In the genomic region with DNA sequence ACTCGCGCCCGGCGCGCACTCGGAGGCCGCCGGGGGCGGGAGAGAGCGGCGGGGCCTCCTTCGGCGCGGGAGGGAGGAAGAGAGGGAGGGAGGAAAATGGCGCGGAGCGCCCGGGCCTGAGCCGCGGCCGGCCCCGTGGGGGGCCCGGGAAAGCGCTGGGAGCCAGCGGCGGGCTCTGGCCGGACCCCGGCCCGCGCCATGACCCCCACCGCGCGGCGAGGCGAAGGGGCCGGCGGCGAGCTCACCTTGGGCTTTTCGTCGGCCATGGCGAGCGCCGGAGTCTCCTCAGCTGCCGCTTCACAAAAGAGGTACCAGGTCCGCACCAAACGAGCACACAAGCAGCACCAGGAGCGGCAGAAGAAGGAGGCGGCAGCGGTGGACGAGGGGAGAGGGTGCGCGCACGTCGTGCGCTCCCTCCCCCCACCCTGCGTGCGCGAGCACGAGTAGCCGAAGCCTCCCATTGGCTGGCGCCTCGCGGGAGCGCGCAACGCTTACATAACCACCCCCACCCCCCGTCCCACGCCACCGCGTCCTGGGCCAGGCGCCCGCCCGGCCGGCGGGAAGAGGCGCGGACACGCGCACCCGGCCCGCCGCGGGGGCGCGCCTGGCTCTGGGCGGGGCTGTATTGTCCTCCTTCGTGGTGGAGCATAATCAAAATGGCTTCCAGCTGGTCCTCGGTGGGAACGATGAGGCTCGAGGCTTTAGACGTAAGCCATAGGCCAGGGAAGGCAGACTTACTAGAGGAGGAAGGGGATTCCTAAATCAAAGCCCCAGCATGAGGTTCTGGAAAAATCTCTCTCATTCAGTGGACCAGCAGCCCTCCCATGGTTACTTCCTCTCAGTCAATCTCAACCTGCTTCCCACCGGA, we compare ENCODE assay signal across 1 cellular context.
TF ChIP-seq lines count a peak whose summit lies in the region.

A gene (minus strand): TSS at position 391 of the 868 bp plus-strand sequence. CDS start 125 bp downstream, at position 266.

TF ChIP-seq in K562, 482 proteins besides CTCF, POLR2A, EP300 and RAD21 (continued from another document and continues in another):
- TF ChIP-seq, protein P1, sequence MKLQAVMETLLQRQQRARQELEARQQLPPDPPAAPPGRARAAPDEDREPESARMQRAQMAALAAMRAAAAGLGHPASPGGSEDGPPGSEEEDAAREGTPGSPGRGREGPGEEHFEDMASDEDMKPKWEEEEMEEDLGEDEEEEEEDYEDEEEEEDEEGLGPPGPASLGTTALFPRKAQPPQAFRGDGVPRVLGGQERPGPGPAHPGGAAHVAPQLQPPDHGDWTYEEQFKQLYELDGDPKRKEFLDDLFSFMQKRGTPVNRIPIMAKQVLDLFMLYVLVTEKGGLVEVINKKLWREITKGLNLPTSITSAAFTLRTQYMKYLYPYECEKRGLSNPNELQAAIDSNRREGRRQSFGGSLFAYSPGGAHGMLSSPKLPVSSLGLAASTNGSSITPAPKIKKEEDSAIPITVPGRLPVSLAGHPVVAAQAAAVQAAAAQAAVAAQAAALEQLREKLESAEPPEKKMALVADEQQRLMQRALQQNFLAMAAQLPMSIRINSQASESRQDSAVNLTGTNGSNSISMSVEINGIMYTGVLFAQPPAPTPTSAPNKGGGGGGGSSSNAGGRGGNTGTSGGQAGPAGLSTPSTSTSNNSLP (IDR thresholded peaks at IDR 0.05; ENCODE audit: borderline replicate concordance, low read depth, low read length), result no peak
- TF ChIP-seq ZC3H11A (IDR thresholded peaks at IDR 0.05; ENCODE audit: low read depth, low read length), result no peak
- TF ChIP-seq TEAD4 (IDR thresholded peaks at IDR 0.05; ENCODE audit: low read length), result no peak; the same call in 1 of the 2 replicates
- no peak for TF ChIP-seq TEAD4 (CRISPR knock-in tag; IDR thresholded peaks at IDR 0.05; ENCODE audit: borderline replicate concordance)
- TF ChIP-seq, protein P2, sequence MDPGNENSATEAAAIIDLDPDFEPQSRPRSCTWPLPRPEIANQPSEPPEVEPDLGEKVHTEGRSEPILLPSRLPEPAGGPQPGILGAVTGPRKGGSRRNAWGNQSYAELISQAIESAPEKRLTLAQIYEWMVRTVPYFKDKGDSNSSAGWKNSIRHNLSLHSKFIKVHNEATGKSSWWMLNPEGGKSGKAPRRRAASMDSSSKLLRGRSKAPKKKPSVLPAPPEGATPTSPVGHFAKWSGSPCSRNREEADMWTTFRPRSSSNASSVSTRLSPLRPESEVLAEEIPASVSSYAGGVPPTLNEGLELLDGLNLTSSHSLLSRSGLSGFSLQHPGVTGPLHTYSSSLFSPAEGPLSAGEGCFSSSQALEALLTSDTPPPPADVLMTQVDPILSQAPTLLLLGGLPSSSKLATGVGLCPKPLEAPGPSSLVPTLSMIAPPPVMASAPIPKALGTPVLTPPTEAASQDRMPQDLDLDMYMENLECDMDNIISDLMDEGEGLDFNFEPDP (CRISPR knock-in tag; IDR thresholded peaks at IDR 0.05), result no peak
- peak; percentile 96 for TF ChIP-seq KAT7 (CRISPR knock-in tag; IDR thresholded peaks at IDR 0.05; ENCODE audit: borderline replicate concordance)
- TF ChIP-seq FIP1L1 (IDR thresholded peaks at IDR 0.05; ENCODE audit: low read depth, low read length, poor library complexity, severe bottlenecking), result no peak
- TF ChIP-seq, protein P3, sequence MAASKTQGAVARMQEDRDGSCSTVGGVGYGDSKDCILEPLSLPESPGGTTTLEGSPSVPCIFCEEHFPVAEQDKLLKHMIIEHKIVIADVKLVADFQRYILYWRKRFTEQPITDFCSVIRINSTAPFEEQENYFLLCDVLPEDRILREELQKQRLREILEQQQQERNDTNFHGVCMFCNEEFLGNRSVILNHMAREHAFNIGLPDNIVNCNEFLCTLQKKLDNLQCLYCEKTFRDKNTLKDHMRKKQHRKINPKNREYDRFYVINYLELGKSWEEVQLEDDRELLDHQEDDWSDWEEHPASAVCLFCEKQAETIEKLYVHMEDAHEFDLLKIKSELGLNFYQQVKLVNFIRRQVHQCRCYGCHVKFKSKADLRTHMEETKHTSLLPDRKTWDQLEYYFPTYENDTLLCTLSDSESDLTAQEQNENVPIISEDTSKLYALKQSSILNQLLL (CRISPR knock-in tag; IDR thresholded peaks at IDR 0.05; ENCODE audit: borderline replicate concordance), result no peak
- TF ChIP-seq XRCC5 (IDR thresholded peaks at IDR 0.05; ENCODE audit: low read depth, low read length), result no peak
- TF ChIP-seq SAP30 (IDR thresholded peaks at IDR 0.05; ENCODE audit: borderline replicate concordance, insufficient read depth, low read depth, low read length, poor library complexity, severe bottlenecking), result peak; percentile 12
- 0 out of 2 replicates have a peak, but pooled peaks have one; percentile 55 for TF ChIP-seq LCOR (CRISPR knock-in tag; IDR thresholded peaks at IDR 0.05)
- TF ChIP-seq ZNF197 (CRISPR knock-in tag; IDR thresholded peaks at IDR 0.05; ENCODE audit: low read depth), result peak; percentile 99
- no peak for TF ChIP-seq MTF1 (CRISPR knock-in tag; IDR thresholded peaks at IDR 0.05; ENCODE audit: borderline replicate concordance)
- no peak for TF ChIP-seq KAT8 (IDR thresholded peaks at IDR 0.05; ENCODE audit: low read depth)
- TF ChIP-seq, protein P4, sequence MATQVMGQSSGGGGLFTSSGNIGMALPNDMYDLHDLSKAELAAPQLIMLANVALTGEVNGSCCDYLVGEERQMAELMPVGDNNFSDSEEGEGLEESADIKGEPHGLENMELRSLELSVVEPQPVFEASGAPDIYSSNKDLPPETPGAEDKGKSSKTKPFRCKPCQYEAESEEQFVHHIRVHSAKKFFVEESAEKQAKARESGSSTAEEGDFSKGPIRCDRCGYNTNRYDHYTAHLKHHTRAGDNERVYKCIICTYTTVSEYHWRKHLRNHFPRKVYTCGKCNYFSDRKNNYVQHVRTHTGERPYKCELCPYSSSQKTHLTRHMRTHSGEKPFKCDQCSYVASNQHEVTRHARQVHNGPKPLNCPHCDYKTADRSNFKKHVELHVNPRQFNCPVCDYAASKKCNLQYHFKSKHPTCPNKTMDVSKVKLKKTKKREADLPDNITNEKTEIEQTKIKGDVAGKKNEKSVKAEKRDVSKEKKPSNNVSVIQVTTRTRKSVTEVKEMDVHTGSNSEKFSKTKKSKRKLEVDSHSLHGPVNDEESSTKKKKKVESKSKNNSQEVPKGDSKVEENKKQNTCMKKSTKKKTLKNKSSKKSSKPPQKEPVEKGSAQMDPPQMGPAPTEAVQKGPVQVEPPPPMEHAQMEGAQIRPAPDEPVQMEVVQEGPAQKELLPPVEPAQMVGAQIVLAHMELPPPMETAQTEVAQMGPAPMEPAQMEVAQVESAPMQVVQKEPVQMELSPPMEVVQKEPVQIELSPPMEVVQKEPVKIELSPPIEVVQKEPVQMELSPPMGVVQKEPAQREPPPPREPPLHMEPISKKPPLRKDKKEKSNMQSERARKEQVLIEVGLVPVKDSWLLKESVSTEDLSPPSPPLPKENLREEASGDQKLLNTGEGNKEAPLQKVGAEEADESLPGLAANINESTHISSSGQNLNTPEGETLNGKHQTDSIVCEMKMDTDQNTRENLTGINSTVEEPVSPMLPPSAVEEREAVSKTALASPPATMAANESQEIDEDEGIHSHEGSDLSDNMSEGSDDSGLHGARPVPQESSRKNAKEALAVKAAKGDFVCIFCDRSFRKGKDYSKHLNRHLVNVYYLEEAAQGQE (CRISPR knock-in tag; IDR thresholded peaks at IDR 0.05; ENCODE audit: low read depth), result peak; percentile 70; the same call in 1 of the 2 replicates
- no peak for TF ChIP-seq SRSF9 (IDR thresholded peaks at IDR 0.05; ENCODE audit: borderline replicate concordance, low read depth, low read length)
- no peak for TF ChIP-seq ZNF695 (CRISPR knock-in tag; IDR thresholded peaks at IDR 0.05)
- TF ChIP-seq ZNF436 (CRISPR knock-in tag; IDR thresholded peaks at IDR 0.05), result 0 out of 2 replicates have a peak, but pooled peaks have one; percentile 31
- TF ChIP-seq HSF4 (CRISPR knock-in tag; IDR thresholded peaks at IDR 0.05; ENCODE audit: borderline replicate concordance), result 0 out of 2 replicates have a peak, but pooled peaks have one; percentile 53
- no peak for TF ChIP-seq HDAC6 (IDR thresholded peaks at IDR 0.05; ENCODE audit: low read depth, low read length)
- TF ChIP-seq TGIF2 (CRISPR knock-in tag; IDR thresholded peaks at IDR 0.05), result no peak
- no peak; a peak in 1 of 3 replicates for TF ChIP-seq CBX3 (IDR thresholded peaks at IDR 0.05; ENCODE audit: borderline replicate concordance in 1 of 2, low read length in 2 of 2)
- TF ChIP-seq YBX1 (IDR thresholded peaks at IDR 0.05), result no peak
- no peak for TF ChIP-seq TOE1 (IDR thresholded peaks at IDR 0.05; ENCODE audit: borderline replicate concordance)
- TF ChIP-seq TOE1 (CRISPR knock-in tag; IDR thresholded peaks at IDR 0.05; ENCODE audit: borderline replicate concordance, low read depth), result 0 out of 2 replicates have a peak, but pooled peaks have one; percentile 22
- TF ChIP-seq, protein P5, sequence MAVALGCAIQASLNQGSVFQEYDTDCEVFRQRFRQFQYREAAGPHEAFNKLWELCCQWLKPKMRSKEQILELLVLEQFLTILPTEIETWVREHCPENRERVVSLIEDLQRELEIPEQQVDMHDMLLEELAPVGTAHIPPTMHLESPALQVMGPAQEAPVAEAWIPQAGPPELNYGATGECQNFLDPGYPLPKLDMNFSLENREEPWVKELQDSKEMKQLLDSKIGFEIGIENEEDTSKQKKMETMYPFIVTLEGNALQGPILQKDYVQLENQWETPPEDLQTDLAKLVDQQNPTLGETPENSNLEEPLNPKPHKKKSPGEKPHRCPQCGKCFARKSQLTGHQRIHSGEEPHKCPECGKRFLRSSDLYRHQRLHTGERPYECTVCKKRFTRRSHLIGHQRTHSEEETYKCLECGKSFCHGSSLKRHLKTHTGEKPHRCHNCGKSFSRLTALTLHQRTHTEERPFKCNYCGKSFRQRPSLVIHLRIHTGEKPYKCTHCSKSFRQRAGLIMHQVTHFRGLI (CRISPR knock-in tag; IDR thresholded peaks at IDR 0.05), result no peak
- TF ChIP-seq ZNF146 (CRISPR knock-in tag; IDR thresholded peaks at IDR 0.05; ENCODE audit: unreplicated experiment), result no peak
- TF ChIP-seq, protein P6, sequence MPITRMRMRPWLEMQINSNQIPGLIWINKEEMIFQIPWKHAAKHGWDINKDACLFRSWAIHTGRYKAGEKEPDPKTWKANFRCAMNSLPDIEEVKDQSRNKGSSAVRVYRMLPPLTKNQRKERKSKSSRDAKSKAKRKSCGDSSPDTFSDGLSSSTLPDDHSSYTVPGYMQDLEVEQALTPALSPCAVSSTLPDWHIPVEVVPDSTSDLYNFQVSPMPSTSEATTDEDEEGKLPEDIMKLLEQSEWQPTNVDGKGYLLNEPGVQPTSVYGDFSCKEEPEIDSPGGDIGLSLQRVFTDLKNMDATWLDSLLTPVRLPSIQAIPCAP (CRISPR knock-in tag; IDR thresholded peaks at IDR 0.05; ENCODE audit: borderline replicate concordance), result no peak
- TF ChIP-seq ZNF79 (CRISPR knock-in tag; IDR thresholded peaks at IDR 0.05; ENCODE audit: low read depth), result 0 out of 2 replicates have a peak, but pooled peaks have one; percentile 15
- TF ChIP-seq NFYB (IDR thresholded peaks at IDR 0.05; ENCODE audit: extremely low read depth, insufficient read length), result peak; percentile 81
- no peak for TF ChIP-seq NELFE (IDR thresholded peaks at IDR 0.05; ENCODE audit: insufficient read depth, insufficient read length)
- TF ChIP-seq WHSC1 (IDR thresholded peaks at IDR 0.05; ENCODE audit: low read length), result no peak
- TF ChIP-seq HNRNPUL1 (IDR thresholded peaks at IDR 0.05; ENCODE audit: low read length), result no peak
- TF ChIP-seq NBN (IDR thresholded peaks at IDR 0.05; ENCODE audit: low read depth), result no peak
- TF ChIP-seq KDM4B (IDR thresholded peaks at IDR 0.05; ENCODE audit: borderline replicate concordance in 2 of 2, low read depth in 1 of 2), result no peak; a peak in 1 of 4 replicates
- TF ChIP-seq, protein P7, sequence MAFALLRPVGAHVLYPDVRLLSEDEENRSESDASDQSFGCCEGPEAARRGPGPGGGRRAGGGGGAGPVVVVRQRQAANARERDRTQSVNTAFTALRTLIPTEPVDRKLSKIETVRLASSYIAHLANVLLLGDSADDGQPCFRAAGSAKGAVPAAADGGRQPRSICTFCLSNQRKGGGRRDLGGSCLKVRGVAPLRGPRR (CRISPR knock-in tag; IDR thresholded peaks at IDR 0.05), result 0 out of 2 replicates have a peak, but pooled peaks have one; percentile 67
- no peak for TF ChIP-seq NCOA2 (IDR thresholded peaks at IDR 0.05; ENCODE audit: partially characterized antibody in 2 of 2)
- no peak for TF ChIP-seq ADNP (tag; IDR thresholded peaks at IDR 0.05)
- no peak for TF ChIP-seq PRPF4 (IDR thresholded peaks at IDR 0.05; ENCODE audit: insufficient read depth, low read depth, low read length, poor library complexity, severe bottlenecking)
- no peak for TF ChIP-seq EHMT2 (IDR thresholded peaks at IDR 0.05)
- TF ChIP-seq MAZ (CRISPR knock-in tag; conservative IDR thresholded peaks at IDR 0.05 in 1 of 2, IDR thresholded peaks at IDR 0.05 in 1 of 2), result peak; percentile 91 to 98
- no peak for TF ChIP-seq TRIM24 (IDR thresholded peaks at IDR 0.05)
- TF ChIP-seq CBFA2T2 (conservative IDR thresholded peaks at IDR 0.05), result no peak
- TF ChIP-seq, protein P8, sequence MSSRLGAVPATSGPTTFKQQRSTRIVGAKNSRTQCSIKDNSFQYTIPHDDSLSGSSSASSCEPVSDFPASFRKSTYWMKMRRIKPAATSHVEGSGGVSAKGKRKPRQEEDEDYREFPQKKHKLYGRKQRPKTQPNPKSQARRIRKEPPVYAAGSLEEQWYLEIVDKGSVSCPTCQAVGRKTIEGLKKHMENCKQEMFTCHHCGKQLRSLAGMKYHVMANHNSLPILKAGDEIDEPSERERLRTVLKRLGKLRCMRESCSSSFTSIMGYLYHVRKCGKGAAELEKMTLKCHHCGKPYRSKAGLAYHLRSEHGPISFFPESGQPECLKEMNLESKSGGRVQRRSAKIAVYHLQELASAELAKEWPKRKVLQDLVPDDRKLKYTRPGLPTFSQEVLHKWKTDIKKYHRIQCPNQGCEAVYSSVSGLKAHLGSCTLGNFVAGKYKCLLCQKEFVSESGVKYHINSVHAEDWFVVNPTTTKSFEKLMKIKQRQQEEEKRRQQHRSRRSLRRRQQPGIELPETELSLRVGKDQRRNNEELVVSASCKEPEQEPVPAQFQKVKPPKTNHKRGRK (tag; IDR thresholded peaks at IDR 0.05), result no peak
- no peak for TF ChIP-seq SP2 (IDR thresholded peaks at IDR 0.05; ENCODE audit: extremely low read depth, low read depth, low read length, poor library complexity, severe bottlenecking)
- no peak for TF ChIP-seq MBD2 (IDR thresholded peaks at IDR 0.05; ENCODE audit: borderline replicate concordance, low read depth)
- TF ChIP-seq ZC3H4 (CRISPR knock-in tag; IDR thresholded peaks at IDR 0.05; ENCODE audit: borderline replicate concordance), result no peak; the same call in 1 of the 2 replicates
- no peak for TF ChIP-seq ZNF12 (CRISPR knock-in tag; IDR thresholded peaks at IDR 0.05)
- peak; percentile 83 for TF ChIP-seq PTRF (tag; IDR thresholded peaks at IDR 0.05)
- TF ChIP-seq, protein P9, sequence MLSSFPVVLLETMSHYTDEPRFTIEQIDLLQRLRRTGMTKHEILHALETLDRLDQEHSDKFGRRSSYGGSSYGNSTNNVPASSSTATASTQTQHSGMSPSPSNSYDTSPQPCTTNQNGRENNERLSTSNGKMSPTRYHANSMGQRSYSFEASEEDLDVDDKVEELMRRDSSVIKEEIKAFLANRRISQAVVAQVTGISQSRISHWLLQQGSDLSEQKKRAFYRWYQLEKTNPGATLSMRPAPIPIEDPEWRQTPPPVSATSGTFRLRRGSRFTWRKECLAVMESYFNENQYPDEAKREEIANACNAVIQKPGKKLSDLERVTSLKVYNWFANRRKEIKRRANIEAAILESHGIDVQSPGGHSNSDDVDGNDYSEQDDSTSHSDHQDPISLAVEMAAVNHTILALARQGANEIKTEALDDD (IDR thresholded peaks at IDR 0.05), result no peak
- no peak for TF ChIP-seq ZNF347 (CRISPR knock-in tag; IDR thresholded peaks at IDR 0.05; ENCODE audit: low read depth)
- no peak for TF ChIP-seq HDAC2 (IDR thresholded peaks at IDR 0.05)
- no peak; the same call in 1 of the 2 replicates for TF ChIP-seq GATAD2B (IDR thresholded peaks at IDR 0.05; ENCODE audit: borderline replicate concordance)
- peak; percentile 51 for TF ChIP-seq SOX6 (IDR thresholded peaks at IDR 0.05)
- TF ChIP-seq TBP (optimal IDR thresholded peaks at IDR 0.05; ENCODE audit: low read depth, low read length), result peak; percentile 84
